ENCODE assay signal across 24 cellular contexts in genomic region chr13:21231426-21231945, GRCh38.
"Had no signal": no experiment of that assay in that cellular context is flagged by ENCODE, and none has a peak within 500 bp of the region (broad histone marks: within the 10 kb centered on the region; RNA-seq: fewer than 3 reads in every experiment).

No MANE protein-coding gene starts in this region.

- H3K4me3 Mint-ChIP-seq: activated B cell treated with CpG ODN at 0.5 μM for 24 hours; activated CD4-positive, alpha-beta memory T cell treated with anti-CD3 and anti-CD28 coated beads for 36 hours; activated CD4-positive, alpha-beta T cell treated with anti-CD3 and anti-CD28 coated beads for 36 hours; activated CD8-positive, alpha-beta memory T cell treated with anti-CD3 and anti-CD28 coated beads, Interleukin-2, amount 10 ng/mL, durations not matched to agents 7 days and 5 days; activated naive CD4-positive, alpha-beta T cell treated with anti-CD3 and anti-CD28 coated beads, Interleukin-2, amount 10 ng/mL, durations not matched to agents 7 days and 5 days; activated naive CD8-positive, alpha-beta T cell treated with anti-CD3 and anti-CD28 coated beads, Interleukin-2, amount 50 U/mL, for 24 hours; brain; natural killer cell treated with Interleukin-12 subunit alpha and Interleukin-12 subunit beta and Interleukin-15 and Interleukin-18, amount 100 ng/mL, for 72 hours had no signal

- H3K4me3 ChIP-seq: heart left ventricle, ovary, prostate gland, thyroid gland had no signal

- H3K9me3 Mint-ChIP-seq: activated B cell treated with CpG ODN at 0.5 μM for 24 hours; activated CD4-positive, alpha-beta memory T cell treated with anti-CD3 and anti-CD28 coated beads for 36 hours; activated naive CD4-positive, alpha-beta T cell treated with anti-CD3 and anti-CD28 coated beads, Interleukin-2, amount 10 ng/mL, durations not matched to agents 7 days and 5 days; activated naive CD8-positive, alpha-beta T cell treated with anti-CD3 and anti-CD28 coated beads, Interleukin-2, amount 50 U/mL, for 24 hours; natural killer cell treated with Interleukin-12 subunit alpha and Interleukin-12 subunit beta and Interleukin-15 and Interleukin-18, amount 100 ng/mL, for 72 hours had no signal

- H3K27ac Mint-ChIP-seq: activated B cell treated with CpG ODN at 0.5 μM for 24 hours; activated CD4-positive, alpha-beta memory T cell treated with anti-CD3 and anti-CD28 coated beads for 36 hours; activated CD4-positive, alpha-beta T cell treated with anti-CD3 and anti-CD28 coated beads for 36 hours; activated CD8-positive, alpha-beta memory T cell treated with anti-CD3 and anti-CD28 coated beads, Interleukin-2, amount 10 ng/mL, durations not matched to agents 7 days and 5 days; activated naive CD4-positive, alpha-beta T cell treated with anti-CD3 and anti-CD28 coated beads, Interleukin-2, amount 10 ng/mL, durations not matched to agents 7 days and 5 days; activated naive CD8-positive, alpha-beta T cell treated with anti-CD3 and anti-CD28 coated beads, Interleukin-2, amount 50 U/mL, for 24 hours; brain; natural killer cell treated with Interleukin-12 subunit alpha and Interleukin-12 subunit beta and Interleukin-15 and Interleukin-18, amount 100 ng/mL, for 72 hours had no signal

- DNase-seq: activated B cell treated with CpG ODN at 0.5 μM for 24 hours; activated CD4-positive, alpha-beta memory T cell treated with anti-CD3 and anti-CD28 coated beads for 36 hours; activated CD4-positive, alpha-beta T cell treated with anti-CD3 and anti-CD28 coated beads for 36 hours; activated CD8-positive, alpha-beta memory T cell treated with anti-CD3 and anti-CD28 coated beads, Interleukin-2, amount 10 ng/mL, durations not matched to agents 7 days and 5 days; activated effector memory CD4-positive, alpha-beta T cell treated with anti-CD3 and anti-CD28 coated beads, Interleukin-2, amount 50 U/mL, for 16 hours; activated naive CD4-positive, alpha-beta T cell treated with anti-CD3 and anti-CD28 coated beads, Interleukin-2, amount 10 ng/mL, durations not matched to agents 7 days and 5 days; activated naive CD8-positive, alpha-beta T cell treated with anti-CD3 and anti-CD28 coated beads, Interleukin-2, amount 50 U/mL, for 24 hours; activated T-cell treated with anti-CD3 and anti-CD28 coated beads for 4 hours; anterior cingulate cortex; central memory CD4-positive, alpha-beta T cell; effector memory CD4-positive, alpha-beta T cell; midbrain; stimulated activated CD4-positive, alpha-beta T cell treated with anti-CD3 and anti-CD28 coated beads, Interleukin-4, amount 100 ng/mL, for 24 hours; stimulated activated naive CD8-positive, alpha-beta T cell treated with anti-CD3 and anti-CD28 coated beads, Interleukin-15, Interleukin-2, amounts not matched to agents 100 U/mL and 50 U/mL, for 24 hours; thyroid gland had no signal

- H3K27me3 ChIP-seq: heart left ventricle, neutrophil, ovary, thyroid gland had no signal

- H3K36me3 Mint-ChIP-seq: activated CD4-positive, alpha-beta memory T cell treated with anti-CD3 and anti-CD28 coated beads for 36 hours; activated CD8-positive, alpha-beta memory T cell treated with anti-CD3 and anti-CD28 coated beads, Interleukin-2, amount 10 ng/mL, durations not matched to agents 7 days and 5 days; activated naive CD4-positive, alpha-beta T cell treated with anti-CD3 and anti-CD28 coated beads, Interleukin-2, amount 10 ng/mL, durations not matched to agents 7 days and 5 days; brain; natural killer cell treated with Interleukin-12 subunit alpha and Interleukin-12 subunit beta and Interleukin-15 and Interleukin-18, amount 100 ng/mL, for 72 hours had no signal

- H3K4me1 ChIP-seq: prostate gland had no signal

- H3K9me3 ChIP-seq: heart left ventricle, neutrophil, ovary, prostate gland, thyroid gland had no signal

- H3K27ac ChIP-seq: heart left ventricle, neutrophil, prostate gland, thyroid gland had no signal

- H3K4me1 Mint-ChIP-seq: activated B cell treated with CpG ODN at 0.5 μM for 24 hours; activated CD4-positive, alpha-beta T cell treated with anti-CD3 and anti-CD28 coated beads for 36 hours; activated naive CD8-positive, alpha-beta T cell treated with anti-CD3 and anti-CD28 coated beads, Interleukin-2, amount 50 U/mL, for 24 hours had no signal

- FAIRE-seq: colon, islet of Langerhans, TTC549 had no signal

- H3K36me3 ChIP-seq: heart left ventricle, neutrophil, ovary, prostate gland, thyroid gland had no signal

- H3K27me3 Mint-ChIP-seq: activated CD4-positive, alpha-beta memory T cell treated with anti-CD3 and anti-CD28 coated beads for 36 hours; brain had no signal

- ATAC-seq: activated CD8-positive, alpha-beta memory T cell treated with anti-CD3 and anti-CD28 coated beads, Interleukin-2, amount 10 ng/mL, durations not matched to agents 7 days and 5 days; natural killer cell treated with Interleukin-12 subunit alpha and Interleukin-12 subunit beta and Interleukin-15 and Interleukin-18, amount 100 ng/mL, for 72 hours; stimulated activated naive CD8-positive, alpha-beta T cell treated with anti-CD3 and anti-CD28 coated beads, Interleukin-15, Interleukin-2, amounts not matched to agents 100 U/mL and 50 U/mL, for 24 hours had no signal
